Comparison of ENCODE assay signal across 16 cellular contexts in the genomic region with DNA sequence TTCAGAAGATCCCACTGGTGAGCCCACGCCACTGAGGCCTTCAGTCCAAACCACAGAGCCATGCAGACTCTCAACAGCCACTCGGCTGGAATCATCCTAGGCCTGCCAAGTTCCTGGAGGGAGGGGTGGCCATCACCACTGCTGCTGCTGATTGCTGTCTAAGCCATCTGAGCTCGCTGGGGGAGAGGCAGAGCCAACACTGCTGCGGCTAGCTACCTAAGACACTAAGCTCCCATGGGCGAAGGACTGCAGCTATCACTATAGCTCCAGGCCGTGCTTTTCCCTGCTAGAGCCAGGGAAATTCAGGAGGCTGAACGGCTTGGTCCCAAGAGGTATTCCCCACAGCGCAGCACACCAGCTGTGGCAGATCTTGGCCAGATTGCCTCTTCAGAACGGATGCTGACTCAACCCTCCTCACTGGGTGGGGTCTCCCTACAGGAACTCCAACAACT.
DNase-seq lines count a peak whose midpoint lies in the region; ATAC-seq and TF ChIP-seq lines count a peak whose summit lies in the region.
"Had no signal": no experiment of that assay in that cellular context is flagged by ENCODE, and none has a peak within 500 bp of the region (broad histone marks: within the 10 kb centered on the region; RNA-seq: fewer than 3 reads in every experiment).

No MANE protein-coding gene starts in this region.

- no peak overlapping the region for H2BK5ac ChIP-seq in neuronal stem cell (ENCODE audit: low read length)

- H4K91ac ChIP-seq in neuronal stem cell (ENCODE audit: low read depth, low read length, poor library complexity) = no peak overlapping the region

- no peak overlapping the region for H3K4me3 ChIP-seq in PC-3 (ENCODE audit: low read length)
- H3K4me3 ChIP-seq in fibroblast of lung (replicated peaks in 1 of 4; ENCODE audit: control extremely low read depth in 1 of 4, insufficient read depth in 1 of 4, low read depth in 3 of 4, low read length in 4 of 4) = no peak overlapping the region
- H3K4me3 ChIP-seq in neuronal stem cell (ENCODE audit: low read length in 2 of 2) = no peak overlapping the region
- H3K4me3 ChIP-seq: lower lobe of right lung had no signal

- H3K14ac ChIP-seq in neuronal stem cell (ENCODE audit: low read length) = no peak overlapping the region

- no peaks in the 10 kb centered on the region for H3K79me1 ChIP-seq in neuronal stem cell (ENCODE audit: low read depth, low read length)

- H3K36me3 ChIP-seq in PC-3 (ENCODE audit: low read depth, low read length) = no peaks in the 10 kb centered on the region
- H3K36me3 ChIP-seq in fibroblast of lung (ENCODE audit: control insufficient read depth, insufficient read depth, low read length) = no peaks in the 10 kb centered on the region
- no peaks in the 10 kb centered on the region for H3K36me3 ChIP-seq in neuronal stem cell (replicated peaks in 1 of 2; ENCODE audit: control insufficient read depth in 2 of 2, insufficient read depth in 2 of 2, low read length in 2 of 2)
- H3K36me3 ChIP-seq: lower lobe of right lung had no signal

- H2BK12ac ChIP-seq in neuronal stem cell (ENCODE audit: low read length) = no peak overlapping the region

- no peak overlapping the region for H2AK5ac ChIP-seq in neuronal stem cell (ENCODE audit: low read depth, low read length)

- TF ChIP-seq CTCF in PC-3 (conservative IDR thresholded peaks at IDR 0.05; ENCODE audit: low read depth, low read length) = no peak
- TF ChIP-seq CTCF in fibroblast of lung (conservative IDR thresholded peaks at IDR 0.05 in 1 of 2, IDR thresholded peaks at IDR 0.05 in 1 of 2; ENCODE audit: low read depth in 1 of 2, low read length in 2 of 2) = no peak

- POLR2A ChIA-PET in PC-3 (lab: Charles Lee; ENCODE audit: unreplicated experiment) = no interaction called here

- H2BK120ac ChIP-seq in neuronal stem cell (ENCODE audit: low read depth, low read length) = no peak overlapping the region

- no peaks in the 10 kb centered on the region for H3K4me1 ChIP-seq in PC-3 (ENCODE audit: insufficient read depth, low read length)
- H3K4me1 ChIP-seq in fibroblast of lung (ENCODE audit: control insufficient read depth, extremely low read depth, insufficient read depth, low read length) = peaks cover 2% of the 10 kb centered on the region
- H3K4me1 ChIP-seq in neuronal stem cell (ENCODE audit: control insufficient read depth in 2 of 2, insufficient read depth in 1 of 2, low read depth in 1 of 2, low read length in 2 of 2) = no peaks in the 10 kb centered on the region
- H3K4me1 ChIP-seq: lower lobe of right lung, parathyroid adenoma had no signal

- no peaks in the 10 kb centered on the region for H3F3A ChIP-seq in PC-3 (ENCODE audit: low read length, unreplicated experiment)

- no peak overlapping the region for H3K27ac ChIP-seq in PC-3 (ENCODE audit: low read length)
- H3K27ac ChIP-seq in fibroblast of lung (ENCODE audit: insufficient read depth, low read length) = no peak overlapping the region
- no peak overlapping the region for H3K27ac ChIP-seq in neuronal stem cell (replicated peaks; ENCODE audit: low read length)
- H3K27ac ChIP-seq: C4-2B, lower lobe of right lung, parathyroid adenoma had no signal

- no peaks in the 10 kb centered on the region for H3K9me2 ChIP-seq in PC-3 (replicated peaks; ENCODE audit: low read length)

- no peak overlapping the region for H3K4ac ChIP-seq in neuronal stem cell (ENCODE audit: low read length)

- CTCF ChIA-PET in PC-3 (lab: Charles Lee) = no interaction called here

- H3K79me2 ChIP-seq in PC-3 (ENCODE audit: low read length) (no peaks in the 10 kb centered on the region), fibroblast of lung (ENCODE audit: control insufficient read depth, insufficient read depth, low read length) (no peaks in the 10 kb centered on the region)
- H3K79me2 ChIP-seq: parathyroid adenoma had no signal

- H3K9me3 ChIP-seq in PC-3 (ENCODE audit: low read length) (no peaks in the 10 kb centered on the region), fibroblast of lung (ENCODE audit: control insufficient read depth, insufficient read depth, low read depth, low read length) (no peaks in the 10 kb centered on the region), neuronal stem cell (replicated peaks in 1 of 2; ENCODE audit: control insufficient read depth in 2 of 2, insufficient read depth in 1 of 2, low read depth in 1 of 2, low read length in 2 of 2) (peaks cover 0 to 3% of the 10 kb centered on the region in 2 donors)

- WGBS in neuronal stem cell (ENCODE audit: extremely low coverage in 2 of 2, insufficient read length in 2 of 2, insufficient replicate concordance in 1 of 2), 2 donors = no CpG with 5 or more reads among the region's 9 CpGs

- BruUV-seq in PC-3 (replicated peaks; lab: Mats Ljungman, UMichigan) = no TSS peak

- H3K9ac ChIP-seq in PC-3 (ENCODE audit: low read length) = no peak overlapping the region
- H3K9ac ChIP-seq in fibroblast of lung (ENCODE audit: insufficient read depth, low read length) = no peak overlapping the region
- H3K9ac ChIP-seq in neuronal stem cell (ENCODE audit: low read depth, low read length, poor library complexity) = no peak overlapping the region
- H3K9ac ChIP-seq: parathyroid adenoma had no signal

- H4K20me1 ChIP-seq in PC-3 (ENCODE audit: low read length) = no peaks in the 10 kb centered on the region
- no peaks in the 10 kb centered on the region for H4K20me1 ChIP-seq in fibroblast of lung (ENCODE audit: control insufficient read depth, extremely low read depth, insufficient read depth, low read length)

- H3K18ac ChIP-seq in neuronal stem cell (ENCODE audit: low read length) = no peak overlapping the region

- peak overlapping the region; percentile 43 for H4K8ac ChIP-seq in neuronal stem cell (ENCODE audit: low read depth, low read length)

- H3K27me3 ChIP-seq in PC-3 (ENCODE audit: low read length) = no peaks in the 10 kb centered on the region
- no peaks in the 10 kb centered on the region for H3K27me3 ChIP-seq in fibroblast of lung (ENCODE audit: control insufficient read depth, insufficient read depth, low read length)
- no peaks in the 10 kb centered on the region for H3K27me3 ChIP-seq in neuronal stem cell (ENCODE audit: control insufficient read depth in 3 of 3, insufficient read depth in 3 of 3, low read depth in 1 of 3, low read length in 3 of 3)

- intact Hi-C loops in PC-3 (cut with micrococcal nuclease) = no loop called here

- H3K4me2 ChIP-seq in PC-3 (ENCODE audit: low read length) = no peak overlapping the region
- H3K4me2 ChIP-seq in fibroblast of lung (ENCODE audit: extremely low read depth, insufficient read depth, low read length) = no peak overlapping the region
- no peak overlapping the region for H3K4me2 ChIP-seq in neuronal stem cell (ENCODE audit: insufficient read depth, low read length, poor library complexity, severe bottlenecking)

- DNase-seq in DMS 273 treated with DMSO at 0.1 percent for 48 hours (lab: John Stamatoyannopoulos, UW) (peak; percentile 4), PC-3 (no peak), fibroblast of lung (ENCODE audit: low read depth in 2 of 2) (peak; percentile 63 to 72), neuronal stem cell (ENCODE audit: low spot score) (no peak), NCI-H748 treated with DMSO at 0.1 percent for 48 hours (lab: John Stamatoyannopoulos, UW) (no peak)
- DNase-seq in activated CD4-positive, alpha-beta T cell treated with anti-CD3 and anti-CD28 coated beads, Interleukin-2, amount 50 U/mL, for 4 hours = no peak
- no peak for DNase-seq in central memory CD4-positive, alpha-beta T cell
- DNase-seq in activated CD4-positive, alpha-beta T cell treated with anti-CD3 and anti-CD28 coated beads for 4 hours = no peak
- DNase-seq: head of caudate nucleus; lower lobe of right lung; OCI-M1; stimulated activated CD4-positive, alpha-beta T cell treated with anti-CD3 and anti-CD28 coated beads, Interleukin-2, amount 100 ng/mL, for 48 hours; stimulated activated naive B cell treated with anti-CD40 and anti-IgM and Interleukin-4, amounts not matched to agents 10 μg/mL and 1 μg/mL and 100 μg/mL, for 72 hours; T-helper 2 cell had no signal

- peak; percentile 43; the same call in 1 of the 2 replicates for ATAC-seq in PC-3
- ATAC-seq: stimulated activated naive B cell treated with anti-CD40 and anti-IgM and Interleukin-4, amounts not matched to agents 10 μg/mL and 1 μg/mL and 100 μg/mL, for 72 hours had no signal

- H3K23ac ChIP-seq in neuronal stem cell (ENCODE audit: low read depth, low read length, poor library complexity) = no peak overlapping the region

- H2BK15ac ChIP-seq in neuronal stem cell (ENCODE audit: low read length) = no peak overlapping the region

- H2AFZ ChIP-seq in PC-3 (ENCODE audit: low read length) = no peak overlapping the region
- H2AFZ ChIP-seq in fibroblast of lung (ENCODE audit: low read length) = no peak overlapping the region
- H2AFZ ChIP-seq in neuronal stem cell (ENCODE audit: low read length) = no peak overlapping the region
- H2AFZ ChIP-seq: parathyroid adenoma had no signal

Comparison
In these comparisons a context has a peak if more than half of its experiments do, and no peak if none do; other contexts are left out.
1. DNase-seq: peak in DMS 273 treated with DMSO at 0.1 percent for 48 hours (single experiment) and fibroblast of lung (2 of 2); none in PC-3 (single experiment), neuronal stem cell (single experiment), NCI-H748 treated with DMSO at 0.1 percent for 48 hours (single experiment), activated CD4-positive, alpha-beta T cell treated with anti-CD3 and anti-CD28 coated beads, Interleukin-2, amount 50 U/mL, for 4 hours (0 of 2), central memory CD4-positive, alpha-beta T cell (single experiment) and activated CD4-positive, alpha-beta T cell treated with anti-CD3 and anti-CD28 coated beads for 4 hours (0 of 2).